ENCODE assay signal across 8 cellular contexts in genomic region chr5:141524604-141525597, GRCh38. TPM values are rescaled to one million over a fixed set of nuclear protein-coding genes. Genes with fewer than 3 reads are reported as not detected.
DNase-seq lines count a peak whose midpoint lies in the region; ATAC-seq and TF ChIP-seq lines count a peak whose summit lies in the region.

No MANE protein-coding gene starts in this region.

- H3K36me3 Mint-ChIP-seq in Calu3 (ENCODE audit: insufficient read depth, unreplicated experiment) (peaks cover 64% of the 10 kb centered on the region), mesothelial cell of epicardium (peaks cover 19% of the 10 kb centered on the region)

- peak; percentile 75 for ATAC-seq in GM21367 (IDR thresholded peaks at IDR 0.05; ENCODE audit: unreplicated experiment)

- no peaks in the 10 kb centered on the region for H3K27me3 Mint-ChIP-seq in Calu3 (ENCODE audit: unreplicated experiment)
- H3K27me3 Mint-ChIP-seq in mesothelial cell of epicardium (ENCODE audit: low read depth) = no peaks in the 10 kb centered on the region

- CTCF ChIA-PET in Calu3 (lab: Charles Lee) = interaction anchor here (0.7 to 3.2 kb wide), 11 partner anchors 9 to 302 kb away, joined by 3 to 27 read pairs (median 7); partner anchors contain the start of genes PCDHB14, PCDHGA9, PCDHGB6 and PCDHGB7

- DNase-seq in Calu3 (peak; percentile 90), HL-60 (ENCODE audit: low read depth in 1 of 2, low spot score in 1 of 2) (peak; percentile 58 to 75), NCI-H774 (lab: John Stamatoyannopoulos, UW) (peak; percentile 77), epithelial cell of esophagus (ENCODE audit: low read depth) (peak; percentile 85), mesothelial cell of epicardium (ENCODE audit: low spot score in 2 of 2, unreplicated experiment in 2 of 2) (peak; percentile 58 to 85)
- peak; percentile 47 for DNase-seq in activated CD8-positive, alpha-beta memory T cell treated with anti-CD3 and anti-CD28 coated beads, Interleukin-2, amount 50 U/mL, for 4 hours
- DNase-seq in stimulated activated naive CD4-positive, alpha-beta T cell (lab: John Stamatoyannopoulos, UW) = peak; percentile 10 to 64 (median 29)

- H3K9me3 Mint-ChIP-seq in Calu3 (ENCODE audit: low read depth, unreplicated experiment) (no peaks in the 10 kb centered on the region), mesothelial cell of epicardium (no peaks in the 10 kb centered on the region)

- intact Hi-C loops in Calu3 (cut with micrococcal nuclease; ENCODE audit: unreplicated experiment) = loop anchor here (1.0 to 10.0 kb wide), 6 partner anchors 35 to 520 kb away; partner anchors contain the start of genes PCDHB14, PCDHGA9, PCDHGB7 and PCDHGC3

- no peaks in the 10 kb centered on the region for H3K27me3 ChIP-seq in HL-60 (ENCODE audit: insufficient read depth, poor library complexity, severe bottlenecking)

- peak overlapping the region; percentile 7 for H3K27ac Mint-ChIP-seq in Calu3 (ENCODE audit: unreplicated experiment)
- peak overlapping the region; percentile 99 for H3K27ac Mint-ChIP-seq in mesothelial cell of epicardium

- H3K4me3 ChIP-seq in HL-60 (replicated peaks; ENCODE audit: insufficient read depth, low read length) (no peak overlapping the region), epithelial cell of esophagus (ENCODE audit: low read length) (no peak overlapping the region)

- no peak overlapping the region for H3K27ac ChIP-seq in HL-60 (replicated peaks)

- TF ChIP-seq CTCF in Calu3 (IDR thresholded peaks at IDR 0.05; ENCODE audit: unreplicated experiment) = peak; percentile 100
- TF ChIP-seq CTCF in HL-60 (IDR thresholded peaks at IDR 0.05; ENCODE audit: insufficient read depth, low read length) = peak; percentile 99
- TF ChIP-seq CTCF in epithelial cell of esophagus (IDR thresholded peaks at IDR 0.05; ENCODE audit: insufficient read depth, low read depth, low read length, missing control alignments) = peak; percentile 98
- peak; percentile 98 for TF ChIP-seq CTCF in mesothelial cell of epicardium (IDR thresholded peaks at IDR 0.05; ENCODE audit: unreplicated experiment)

- no TSS peak for BruUV-seq in Calu3 (replicated peaks; lab: Mats Ljungman, UMichigan)

- H3K4me3 Mint-ChIP-seq in Calu3 (ENCODE audit: low read depth, unreplicated experiment) (peak overlapping the region; percentile 5), mesothelial cell of epicardium (peak overlapping the region; percentile 38)

- H3K4me1 Mint-ChIP-seq in Calu3 (ENCODE audit: low read depth, unreplicated experiment) = peaks cover 61% of the 10 kb centered on the region
- H3K4me1 Mint-ChIP-seq in mesothelial cell of epicardium = peaks cover 52% of the 10 kb centered on the region

RNA-seq across cellular contexts. Expression of gene PCDHGC5, which starts 36.0 kb away (rescaled TPM):
- total RNA-seq in Calu3 (2022) (1.5 and 2.1 TPM in 2 replicates), mesothelial cell of epicardium (2.6 to 3.5 TPM (median 3.5 TPM) in 3 replicates)

RNA-seq across cellular contexts. Expression of gene PCDHGC4, which starts 40.1 kb away (rescaled TPM):
- total RNA-seq in Calu3 (2022) (1.2 and 2.2 TPM in 2 replicates), mesothelial cell of epicardium (5.2 to 6.2 TPM (median 5.2 TPM) in 3 replicates)

RNA-seq across cellular contexts. Expression of gene PCDHGC3, which starts 49.1 kb away (rescaled TPM):
- 49.4 and 73.0 TPM in 2 replicates for total RNA-seq in Calu3 (2022)
- 80.2 to 82.9 TPM (median 80.6 TPM) in 3 replicates for total RNA-seq in mesothelial cell of epicardium

Comparison
In these comparisons a context has a peak if more than half of its experiments do, and no peak if none do; other contexts are left out.
1. DNase-seq: peak in every context shown above with its lines; median percentile 90 in Calu3; 85 in epithelial cell of esophagus; 77 in NCI-H774; 72 in mesothelial cell of epicardium; 66 in HL-60; 47 in activated CD8-positive, alpha-beta memory T cell treated with anti-CD3 and anti-CD28 coated beads, Interleukin-2, amount 50 U/mL, for 4 hours; 29 in stimulated activated naive CD4-positive, alpha-beta T cell.